Comparison of ENCODE assay signal across 21 cellular contexts in the genomic region with DNA sequence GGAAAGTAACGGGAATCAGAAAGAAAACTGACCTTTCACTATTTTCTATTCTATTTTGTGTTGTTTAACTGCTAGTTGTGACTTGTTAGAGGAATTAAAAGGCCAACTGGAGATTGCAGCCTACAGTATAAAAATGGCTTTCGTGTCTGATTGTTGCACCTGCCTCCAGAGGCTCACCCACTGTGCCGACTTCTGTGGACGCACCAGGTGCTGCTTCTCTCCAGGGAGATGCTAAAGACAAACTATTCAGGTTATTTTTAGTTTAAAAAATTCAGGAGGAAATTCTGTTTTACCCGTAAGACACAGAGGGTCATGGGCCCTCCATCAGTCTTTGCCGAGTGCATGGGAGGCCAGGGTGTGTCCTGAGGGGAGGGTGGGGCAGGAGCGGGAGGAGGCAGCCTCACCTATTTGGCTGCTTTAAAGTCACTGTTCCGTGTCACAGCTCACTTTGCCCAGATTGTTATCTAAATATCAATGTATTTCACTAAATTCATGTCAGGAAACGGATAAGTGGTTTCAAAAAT. TPM values are rescaled to one million over a fixed set of nuclear protein-coding genes. Genes with fewer than 3 reads are reported as not detected.
DNase-seq lines count a peak whose midpoint lies in the region; ATAC-seq, FAIRE-seq and TF ChIP-seq lines count a peak whose summit lies in the region.
"Had no signal": no experiment of that assay in that cellular context is flagged by ENCODE, and none has a peak within 500 bp of the region (broad histone marks: within the 10 kb centered on the region; RNA-seq: fewer than 3 reads in every experiment).

No MANE protein-coding gene starts in this region.

- no peak overlapping the region for H3K4me3 Mint-ChIP-seq in activated CD4-positive, alpha-beta memory T cell treated with anti-CD3 and anti-CD28 coated beads, Interleukin-2, amount 10 ng/mL, durations not matched to agents 7 days and 5 days
- H3K4me3 Mint-ChIP-seq: brain had no signal

- no peak overlapping the region for H3K27ac Mint-ChIP-seq in activated CD4-positive, alpha-beta memory T cell treated with anti-CD3 and anti-CD28 coated beads, Interleukin-2, amount 10 ng/mL, durations not matched to agents 7 days and 5 days
- H3K27ac Mint-ChIP-seq: brain, progenitor cell of endocrine pancreas had no signal

- ATAC-seq in GM18870 (IDR thresholded peaks at IDR 0.05; ENCODE audit: unreplicated experiment): no peak
- ATAC-seq: heart left ventricle, PC-3, Right ventricle myocardium inferior had no signal

- TF ChIP-seq POLR2A in GM12892 (IDR thresholded peaks at IDR 0.05; ENCODE audit: low read depth, low read length): no peak

- H3K9me3 Mint-ChIP-seq in activated CD4-positive, alpha-beta memory T cell treated with anti-CD3 and anti-CD28 coated beads, Interleukin-2, amount 10 ng/mL, durations not matched to agents 7 days and 5 days: no peaks in the 10 kb centered on the region

- POLR2A ChIA-PET in activated CD4-positive, alpha-beta memory T cell treated with anti-CD3 and anti-CD28 coated beads, Interleukin-2, amount 10 ng/mL, durations not matched to agents 7 days and 5 days (lab: Charles Lee): no interaction called here

- H3K27me3 Mint-ChIP-seq in activated CD4-positive, alpha-beta memory T cell treated with anti-CD3 and anti-CD28 coated beads, Interleukin-2, amount 10 ng/mL, durations not matched to agents 7 days and 5 days: peaks cover 9% of the 10 kb centered on the region

- DNase-seq in NCI-H1092 treated with DMSO at 0.1 percent for 48 hours (lab: John Stamatoyannopoulos, UW): peak; percentile 11
- no peak for DNase-seq in NCI-H1092 (lab: John Stamatoyannopoulos, UW)
- DNase-seq in GM12892 (ENCODE audit: insufficient read length): no peak
- peak; percentile 31 for DNase-seq in NCI-H69 (lab: John Stamatoyannopoulos, UW)
- peak; percentile 64 for DNase-seq in mesenteric fat pad (ENCODE audit: low spot score)
- DNase-seq in activated CD4-positive, alpha-beta memory T cell treated with anti-CD3 and anti-CD28 coated beads, Interleukin-2, amount 10 ng/mL, durations not matched to agents 7 days and 5 days: no peak
- no peak for DNase-seq in amygdala (lab: John Stamatoyannopoulos, UW)
- DNase-seq: activated CD8-positive, alpha-beta memory T cell treated with anti-CD3 and anti-CD28 coated beads for 24 hours; activated gamma-delta T cell; activated T-cell treated with anti-CD3 and anti-CD28 coated beads, Interleukin-2, amount 50 U/mL, for 1 hour; Caco-2; DMS79; HCEC 1CT; heart left ventricle; NCI-H526 treated with DMSO at 0.1 percent for 48 hours; PC-3; stimulated activated CD8-positive, alpha-beta memory T cell treated with anti-CD3 and anti-CD28 coated beads, Interleukin-4, amount 100 ng/mL, for 48 hours had no signal

- CTCF ChIA-PET in activated CD4-positive, alpha-beta memory T cell treated with anti-CD3 and anti-CD28 coated beads, Interleukin-2, amount 10 ng/mL, durations not matched to agents 7 days and 5 days (lab: Charles Lee): no interaction called here

- peaks cover 27% of the 10 kb centered on the region for H3K36me3 Mint-ChIP-seq in activated CD4-positive, alpha-beta memory T cell treated with anti-CD3 and anti-CD28 coated beads, Interleukin-2, amount 10 ng/mL, durations not matched to agents 7 days and 5 days (ENCODE audit: low read depth)

- peaks cover 50% of the 10 kb centered on the region for H3K4me1 Mint-ChIP-seq in activated CD4-positive, alpha-beta memory T cell treated with anti-CD3 and anti-CD28 coated beads, Interleukin-2, amount 10 ng/mL, durations not matched to agents 7 days and 5 days
- H3K4me1 Mint-ChIP-seq: brain had no signal

- FAIRE-seq in GM12892 (lab: Jason Lieb, UNC): peak; percentile 33

RNA-seq across cellular contexts. Expression of gene SNED1, which starts 42.5 kb away (rescaled TPM):
- polyA plus RNA-seq in GM12892 (2012; ENCODE audit: missing spikeins): 3.2 TPM
- 58.0 TPM for total RNA-seq in mesenteric fat pad
- total RNA-seq in activated CD4-positive, alpha-beta memory T cell treated with anti-CD3 and anti-CD28 coated beads, Interleukin-2, amount 10 ng/mL, durations not matched to agents 7 days and 5 days: 10 to 100 TPM; 32.6 to 34.3 TPM
- total RNA-seq: Caco-2 had no signal

Comparison
In these comparisons a context has a peak if more than half of its experiments do, and no peak if none do; other contexts are left out.
1. DNase-seq: peak in NCI-H1092 treated with DMSO at 0.1 percent for 48 hours (single experiment), NCI-H69 (single experiment) and mesenteric fat pad (single experiment); none in NCI-H1092 (single experiment), GM12892 (single experiment), activated CD4-positive, alpha-beta memory T cell treated with anti-CD3 and anti-CD28 coated beads, Interleukin-2, amount 10 ng/mL, durations not matched to agents 7 days and 5 days (single experiment) and amygdala (0 of 56).